Comparison of ENCODE assay signal across 28 cellular contexts in genomic region chrX:97845451-97845850, GRCh38.
"Had no signal": no experiment of that assay in that cellular context is flagged by ENCODE, and none has a peak within 500 bp of the region (broad histone marks: within the 10 kb centered on the region; RNA-seq: fewer than 3 reads in every experiment).

No MANE protein-coding gene starts in this region.

- H3K36me3 Mint-ChIP-seq: memory B cell; stimulated activated effector memory CD8-positive, alpha-beta T cell treated with anti-CD3 and anti-CD28 coated beads, Interleukin-12 subunit alpha, Interleukin-12 subunit beta, amount 100 ng/mL, for 72 hours had no signal

- H3K4me3 Mint-ChIP-seq: dendritic cell treated with granulocyte-macrophage colony-stimulating factor and Interleukin-4, amounts not matched to agents 40 ng/mL and 50 ng/mL, for 4 days; endodermal cell; immature natural killer cell; memory B cell; mesothelial cell of epicardium; natural killer cell treated with Interleukin-12 subunit alpha and Interleukin-12 subunit beta and Interleukin-15 and Interleukin-18, amount 100 ng/mL, for 72 hours; neural crest cell; stimulated activated effector memory CD8-positive, alpha-beta T cell treated with anti-CD3 and anti-CD28 coated beads, Interleukin-12 subunit alpha, Interleukin-12 subunit beta, amount 100 ng/mL, for 72 hours; type B pancreatic cell had no signal

- H3K27me3 ChIP-seq: esophagus squamous epithelium, right atrium auricular region, testis, tibial artery had no signal

- H3K27ac Mint-ChIP-seq: dendritic cell treated with granulocyte-macrophage colony-stimulating factor and Interleukin-4, amounts not matched to agents 40 ng/mL and 50 ng/mL, for 4 days; endodermal cell; memory B cell; mesothelial cell of epicardium; natural killer cell treated with Interleukin-12 subunit alpha and Interleukin-12 subunit beta and Interleukin-15 and Interleukin-18, amount 100 ng/mL, for 72 hours; stimulated activated effector memory CD8-positive, alpha-beta T cell treated with anti-CD3 and anti-CD28 coated beads, Interleukin-12 subunit alpha, Interleukin-12 subunit beta, amount 100 ng/mL, for 72 hours; type B pancreatic cell had no signal

- DNase-seq: cerebellar nuclear complex; effector CD8-positive, alpha-beta T cell; endodermal cell; esophagus squamous epithelium; foreskin melanocyte; hypothalamus; immature natural killer cell; islet precursor cell; naive B cell; stimulated activated CD4-positive, alpha-beta T cell treated with anti-CD3 and anti-CD28 coated beads, Interleukin-2, amount 100 ng/mL, for 24 hours; stimulated activated CD4-positive, alpha-beta T cell treated with anti-CD3 and anti-CD28 coated beads, Interleukin-4, amount 100 ng/mL, for 24 hours; stimulated activated naive CD8-positive, alpha-beta T cell treated with anti-CD3 and anti-CD28 coated beads, Interleukin-15, Interleukin-2, amounts not matched to agents 100 U/mL and 50 U/mL, for 24 hours; substantia nigra; testis; tibial artery had no signal

- H3K4me1 Mint-ChIP-seq: endodermal cell; immature natural killer cell; memory B cell; mesothelial cell of epicardium; neural crest cell; stimulated activated effector memory CD8-positive, alpha-beta T cell treated with anti-CD3 and anti-CD28 coated beads, Interleukin-12 subunit alpha, Interleukin-12 subunit beta, amount 100 ng/mL, for 72 hours had no signal

- H3K4me3 ChIP-seq: esophagus squamous epithelium, lung, mucosa of descending colon, prostate gland, right atrium auricular region, testis, tibial artery had no signal

- H3K4me1 ChIP-seq: esophagus squamous epithelium, prostate gland, right atrium auricular region, testis, tibial artery had no signal

- H3K27ac ChIP-seq: esophagus squamous epithelium, prostate gland, right atrium auricular region, testis, tibial artery had no signal

- FAIRE-seq: colon, endothelial cell of umbilical vein had no signal

- H3K36me3 ChIP-seq: esophagus squamous epithelium, prostate gland, right atrium auricular region, tibial artery had no signal

- H3K27me3 Mint-ChIP-seq: dendritic cell treated with granulocyte-macrophage colony-stimulating factor and Interleukin-4, amounts not matched to agents 40 ng/mL and 50 ng/mL, for 4 days; memory B cell; naive B cell; natural killer cell treated with Interleukin-12 subunit alpha and Interleukin-12 subunit beta and Interleukin-15 and Interleukin-18, amount 100 ng/mL, for 72 hours; type B pancreatic cell had no signal

- H3K9me3 ChIP-seq: mucosa of descending colon, prostate gland, right atrium auricular region, testis, tibial artery had no signal
